13 cellular contexts compared by ENCODE assay signal in the genomic region with DNA sequence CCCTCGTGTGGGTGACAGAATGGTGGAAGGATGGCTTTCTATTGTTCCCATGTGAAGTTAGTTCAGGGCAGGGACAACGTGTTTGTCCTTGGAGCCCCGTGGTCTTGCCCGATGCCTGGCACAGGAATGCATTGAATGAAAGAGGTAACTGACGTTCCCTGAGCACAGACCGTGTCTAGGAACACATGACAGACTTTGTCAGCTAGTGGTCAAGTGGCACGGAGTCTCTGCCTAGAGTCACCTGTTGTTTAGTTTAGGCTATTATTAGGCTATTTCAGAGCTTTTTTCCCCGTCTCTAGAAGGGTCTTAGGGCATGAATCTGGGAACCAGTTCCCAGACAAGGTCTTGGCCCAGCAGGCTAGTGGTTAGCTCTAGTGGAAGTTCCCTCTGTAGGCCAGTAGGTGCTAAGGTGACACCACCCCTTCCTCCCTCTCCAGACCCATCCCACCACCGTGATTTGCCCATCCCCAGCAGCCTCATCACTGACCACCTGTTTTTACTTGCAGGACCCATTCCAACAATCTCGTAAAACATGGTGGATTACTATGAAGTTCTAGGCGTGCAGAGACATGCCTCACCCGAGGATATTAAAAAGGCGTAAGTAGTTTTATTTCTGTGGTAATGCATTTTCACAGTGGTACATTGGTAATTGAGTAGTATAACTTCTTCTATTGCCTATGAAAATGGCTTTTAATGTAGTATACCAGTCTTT. TPM values are rescaled to one million over a fixed set of nuclear protein-coding genes. Genes with fewer than 3 reads are reported as not detected.
DNase-seq lines count a peak whose midpoint lies in the region; ATAC-seq and TF ChIP-seq lines count a peak whose summit lies in the region.
"Had no signal": no experiment of that assay in that cellular context is flagged by ENCODE, and none has a peak within 500 bp of the region (broad histone marks: within the 10 kb centered on the region; RNA-seq: fewer than 3 reads in every experiment).

No MANE protein-coding gene starts in this region.

- H3K27me3 Mint-ChIP-seq in MCF 10A (ENCODE audit: insufficient read depth, unreplicated experiment): no peaks in the 10 kb centered on the region
- no peaks in the 10 kb centered on the region for H3K27me3 Mint-ChIP-seq in activated T-helper 1 cell treated with anti-CD3 and anti-CD28 coated beads, Interleukin-12 subunit alpha, Interleukin-12 subunit beta, Interleukin-2, Interleukin-4 antibody, amounts not matched to agents 30 ng/mL and 10 ng/mL and 1 ng/mL, durations not matched to agents 14 hours and 24 hours and 36 hours (ENCODE audit: insufficient read depth)

- TF ChIP-seq POLR2A in breast epithelium (IDR thresholded peaks at IDR 0.05) (no peak), thyroid gland (IDR thresholded peaks at IDR 0.05) (peak in 1 of 2 donors; percentile 41)

- no peaks in the 10 kb centered on the region for H3K36me3 ChIP-seq in breast epithelium
- H3K36me3 ChIP-seq in left ventricle myocardium inferior: peaks cover 46% of the 10 kb centered on the region
- no peaks in the 10 kb centered on the region for H3K36me3 ChIP-seq in thyroid gland

- H3K9me3 ChIP-seq in breast epithelium (no peaks in the 10 kb centered on the region), left ventricle myocardium inferior (replicated peaks) (no peaks in the 10 kb centered on the region), thyroid gland (no peaks in the 10 kb centered on the region)
- H3K9me3 ChIP-seq: BE2C had no signal

- ATAC-seq in GM18870 (IDR thresholded peaks at IDR 0.05; ENCODE audit: unreplicated experiment): no peak

- intact Hi-C loops in MCF 10A (cut with micrococcal nuclease) (no loop called here), breast epithelium (cut with DNase I; ENCODE audit: low total_unique reads) (no loop called here), left ventricle myocardium inferior (cut with micrococcal nuclease) (no loop called here), thyroid gland (cut with DNase I) (no loop called here)
- intact Hi-C loops in activated T-helper 1 cell treated with anti-CD3 and anti-CD28 coated beads, Interleukin-12 subunit alpha, Interleukin-12 subunit beta, Interleukin-2, Interleukin-4 antibody, amounts not matched to agents 30 ng/mL and 10 ng/mL and 1 ng/mL, durations not matched to agents 14 hours and 24 hours and 36 hours (cut with micrococcal nuclease): no loop called here

- POLR2A ChIA-PET in MCF 10A (lab: Yijun Ruan, JAX): interaction anchor here (0.6 to 1.0 kb wide), 2 partner anchors 10 to 19 kb away, joined by 3 read pairs; no protein-coding TSS in a partner anchor

- WGBS in thyroid gland, 2 donors: 55 to 68% methylated on average over 13 of the region's 13 CpGs

- DNase-seq in MCF 10A (ENCODE audit: unreplicated experiment) (no peak), breast epithelium (ENCODE audit: low spot score in 2 of 2) (no peak), left ventricle myocardium inferior (peak; percentile 45), thyroid gland (peak; percentile 63 to 83), HuH-7.5 (ENCODE audit: low spot score) (no peak)
- no peak for DNase-seq in activated T-helper 1 cell treated with anti-CD3 and anti-CD28 coated beads, Interleukin-12 subunit alpha, Interleukin-12 subunit beta, Interleukin-2, Interleukin-4 antibody, amounts not matched to agents 30 ng/mL and 10 ng/mL and 1 ng/mL, durations not matched to agents 14 hours and 24 hours and 36 hours (ENCODE audit: low spot score)
- DNase-seq in stimulated activated CD4-positive, alpha-beta T cell treated with anti-CD3 and anti-CD28 coated beads, Interleukin-2, amount 100 ng/mL, for 48 hours: no peak
- DNase-seq: anterior cingulate cortex; BE2C; NCI-H69; stimulated activated CD8-positive, alpha-beta memory T cell treated with anti-CD3 and anti-CD28 coated beads, Interleukin-4, amount 100 ng/mL, for 48 hours had no signal

- peaks cover 50% of the 10 kb centered on the region for H3K36me3 Mint-ChIP-seq in MCF 10A (ENCODE audit: insufficient read depth, unreplicated experiment)
- H3K36me3 Mint-ChIP-seq in activated T-helper 1 cell treated with anti-CD3 and anti-CD28 coated beads, Interleukin-12 subunit alpha, Interleukin-12 subunit beta, Interleukin-2, Interleukin-4 antibody, amounts not matched to agents 30 ng/mL and 10 ng/mL and 1 ng/mL, durations not matched to agents 14 hours and 24 hours and 36 hours (ENCODE audit: low read depth): peaks cover 38% of the 10 kb centered on the region

- no peak overlapping the region for H3K4me3 ChIP-seq in breast epithelium
- no peak overlapping the region for H3K4me3 ChIP-seq in left ventricle myocardium inferior
- H3K4me3 ChIP-seq in thyroid gland (replicated peaks in 1 of 3): no peak overlapping the region
- H3K4me3 ChIP-seq: SK-N-MC had no signal

- no peaks in the 10 kb centered on the region for H3K9me3 Mint-ChIP-seq in MCF 10A (ENCODE audit: unreplicated experiment)
- H3K9me3 Mint-ChIP-seq in activated T-helper 1 cell treated with anti-CD3 and anti-CD28 coated beads, Interleukin-12 subunit alpha, Interleukin-12 subunit beta, Interleukin-2, Interleukin-4 antibody, amounts not matched to agents 30 ng/mL and 10 ng/mL and 1 ng/mL, durations not matched to agents 14 hours and 24 hours and 36 hours: no peaks in the 10 kb centered on the region

- no peaks in the 10 kb centered on the region for H3K27me3 ChIP-seq in breast epithelium
- no peaks in the 10 kb centered on the region for H3K27me3 ChIP-seq in left ventricle myocardium inferior (ENCODE audit: low read depth)
- no peaks in the 10 kb centered on the region for H3K27me3 ChIP-seq in thyroid gland
- H3K27me3 ChIP-seq: BE2C had no signal

- H3K4me1 ChIP-seq in breast epithelium (peaks cover 7 to 8% of the 10 kb centered on the region in 2 donors), left ventricle myocardium inferior (peaks cover 100% of the 10 kb centered on the region), thyroid gland (peaks cover 37 to 47% of the 10 kb centered on the region in 2 donors)
- H3K4me1 ChIP-seq: BE2C had no signal

- CTCF ChIA-PET in MCF 10A (lab: Yijun Ruan, JAX): interaction anchor here (0.6 to 0.8 kb wide), 4 partner anchors 9 to 1045 kb away, joined by 3 to 4 read pairs (median 3); no protein-coding TSS in a partner anchor

- BruUV-seq in MCF 10A (replicated peaks; lab: Mats Ljungman, UMichigan): no TSS peak

- TF ChIP-seq CTCF in MCF 10A (IDR thresholded peaks at IDR 0.05; ENCODE audit: unreplicated experiment): no peak
- no peak for TF ChIP-seq CTCF in breast epithelium (IDR thresholded peaks at IDR 0.05)
- TF ChIP-seq CTCF in left ventricle myocardium inferior (IDR thresholded peaks at IDR 0.05; ENCODE audit: borderline replicate concordance): no peak
- TF ChIP-seq CTCF in thyroid gland (IDR thresholded peaks at IDR 0.05): peak in 2 of 6 experiments; percentile 10 to 24

- H3K27ac ChIP-seq in breast epithelium: no peak overlapping the region
- H3K27ac ChIP-seq in left ventricle myocardium inferior (replicated peaks): peak overlapping the region; percentile 85
- peak overlapping the region; percentile 48 to 90 (median 78) for H3K27ac ChIP-seq in thyroid gland
- H3K27ac ChIP-seq: SK-N-MC had no signal

- peak overlapping the region; percentile 61 for H3K27ac Mint-ChIP-seq in MCF 10A (ENCODE audit: low read depth, unreplicated experiment)
- peak overlapping the region; percentile 14 for H3K27ac Mint-ChIP-seq in activated T-helper 1 cell treated with anti-CD3 and anti-CD28 coated beads, Interleukin-12 subunit alpha, Interleukin-12 subunit beta, Interleukin-2, Interleukin-4 antibody, amounts not matched to agents 30 ng/mL and 10 ng/mL and 1 ng/mL, durations not matched to agents 14 hours and 24 hours and 36 hours

- no peak overlapping the region for H3K4me3 Mint-ChIP-seq in MCF 10A (ENCODE audit: unreplicated experiment)
- H3K4me3 Mint-ChIP-seq in activated T-helper 1 cell treated with anti-CD3 and anti-CD28 coated beads, Interleukin-12 subunit alpha, Interleukin-12 subunit beta, Interleukin-2, Interleukin-4 antibody, amounts not matched to agents 30 ng/mL and 10 ng/mL and 1 ng/mL, durations not matched to agents 14 hours and 24 hours and 36 hours: no peak overlapping the region

- H3K4me1 Mint-ChIP-seq in MCF 10A (ENCODE audit: insufficient read depth, unreplicated experiment): peaks cover 43% of the 10 kb centered on the region
- H3K4me1 Mint-ChIP-seq in activated T-helper 1 cell treated with anti-CD3 and anti-CD28 coated beads, Interleukin-12 subunit alpha, Interleukin-12 subunit beta, Interleukin-2, Interleukin-4 antibody, amounts not matched to agents 30 ng/mL and 10 ng/mL and 1 ng/mL, durations not matched to agents 14 hours and 24 hours and 36 hours (ENCODE audit: low read depth): peaks cover 54% of the 10 kb centered on the region

RNA-seq across cellular contexts. Expression of a gene that starts 21.4 kb away (rescaled TPM):
- total RNA-seq in MCF 10A (2022): 110 and 124 TPM in 2 replicates
- total RNA-seq in breast epithelium: 100 to 1,000 TPM in 2 of 3 donors, 10 to 100 TPM in 1; 73.8 to 136 (median 101) TPM
- total RNA-seq in activated T-helper 1 cell treated with anti-CD3 and anti-CD28 coated beads, Interleukin-12 subunit alpha, Interleukin-12 subunit beta, Interleukin-2, Interleukin-4 antibody, amounts not matched to agents 30 ng/mL and 10 ng/mL and 1 ng/mL, durations not matched to agents 14 hours and 24 hours and 36 hours: 127 and 137 TPM in 2 replicates
- total RNA-seq in left ventricle myocardium inferior: 211 TPM
- 10 to 100 TPM; 80.7 to 92.7 (median 91.1) TPM for total RNA-seq in thyroid gland

Comparison
In these comparisons a context has a peak if more than half of its experiments do, and no peak if none do; other contexts are left out.
1. DNase-seq: peak in left ventricle myocardium inferior (single experiment) and thyroid gland (2 of 2); none in MCF 10A (single experiment), breast epithelium (0 of 2), activated T-helper 1 cell treated with anti-CD3 and anti-CD28 coated beads, Interleukin-12 subunit alpha, Interleukin-12 subunit beta, Interleukin-2, Interleukin-4 antibody, amounts not matched to agents 30 ng/mL and 10 ng/mL and 1 ng/mL, durations not matched to agents 14 hours and 24 hours and 36 hours (single experiment), HuH-7.5 (single experiment) and stimulated activated CD4-positive, alpha-beta T cell treated with anti-CD3 and anti-CD28 coated beads, Interleukin-2, amount 100 ng/mL, for 48 hours (0 of 2).
2. H3K27ac ChIP-seq: peak in left ventricle myocardium inferior (single experiment) and thyroid gland (3 of 3); none in breast epithelium (0 of 2).